In the genomic region with DNA sequence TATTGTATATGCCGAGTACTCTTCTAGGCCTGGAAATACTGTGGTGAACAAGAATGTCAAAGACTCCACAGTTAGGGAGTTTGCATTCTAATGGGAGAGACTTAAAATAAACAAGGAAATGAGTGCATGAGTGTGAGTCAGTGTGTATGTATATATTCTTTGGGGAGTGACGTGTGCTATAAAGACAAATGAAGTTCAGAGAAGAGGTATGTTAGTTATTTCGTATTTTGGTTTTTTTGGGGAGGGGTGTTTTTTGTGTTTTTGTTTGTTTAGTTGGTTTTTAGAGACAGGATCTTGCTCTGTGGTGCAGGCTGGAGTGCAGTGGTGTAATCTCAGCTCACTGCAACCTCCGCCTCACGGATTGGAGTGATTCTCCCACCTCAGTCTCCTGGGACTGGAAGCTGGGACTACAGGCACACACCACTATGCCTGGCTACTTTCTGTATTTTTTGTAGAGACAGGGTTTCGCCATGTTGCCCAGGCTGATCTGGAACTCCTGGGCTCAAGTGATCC, we compare ENCODE assay signal across 10 cellular contexts.
DNase-seq lines count a peak whose midpoint lies in the region; ATAC-seq, FAIRE-seq and TF ChIP-seq lines count a peak whose summit lies in the region.
"Had no signal": no experiment of that assay in that cellular context is flagged by ENCODE, and none has a peak within 500 bp of the region (broad histone marks: within the 10 kb centered on the region; RNA-seq: fewer than 3 reads in every experiment).

No MANE protein-coding gene starts in this region.

- TF ChIP-seq CTCF in fibroblast of the aortic adventitia (IDR thresholded peaks at IDR 0.05; ENCODE audit: insufficient read depth, low read length) (no peak), spleen (IDR thresholded peaks at IDR 0.05 in 8 of 11, conservative IDR thresholded peaks at IDR 0.05 in 3 of 11) (no peak)

- DNase-seq in H54 (ENCODE audit: insufficient read length, low spot score) (peak; percentile 15), SK-MEL-5 (ENCODE audit: low read depth, low spot score) (peak; percentile 62), fibroblast of the aortic adventitia (ENCODE audit: low read depth) (peak; percentile 84), spleen (no peak), GM12892 (ENCODE audit: insufficient read length) (no peak), NCI-H446 treated with DMSO at 0.1 percent for 48 hours (lab: John Stamatoyannopoulos, UW) (no peak), substantia nigra (lab: John Stamatoyannopoulos, UW) (no peak)
- DNase-seq: NCI-H524 treated with DMSO at 0.1 percent for 48 hours had no signal

- H3K27ac ChIP-seq in spleen (peak overlapping the region; percentile 32 to 80 (median 62)), substantia nigra (ENCODE audit: low read depth, low read length, poor library complexity, severe bottlenecking) (no peak overlapping the region)

- ATAC-seq in HG03378 (IDR thresholded peaks at IDR 0.05; ENCODE audit: unreplicated experiment), result no peak

- H3K36me3 ChIP-seq in spleen, result no peaks in the 10 kb centered on the region

- H3K4me1 ChIP-seq in spleen, result peaks cover 10 to 48% (median 18%) of the 10 kb centered on the region in 6 donors

- H3K4me3 ChIP-seq in fibroblast of the aortic adventitia (ENCODE audit: low read depth, low read length), result no peak overlapping the region
- no peak overlapping the region for H3K4me3 ChIP-seq in spleen
- H3K4me3 ChIP-seq: skin epidermis had no signal

- 79 to 90% (median 84%) methylated on average over 6 of the region's 6 CpGs for WGBS in spleen, 5 donors

- no peak for TF ChIP-seq POLR2A in H54 (IDR thresholded peaks at IDR 0.05; ENCODE audit: low read depth, low read length)
- TF ChIP-seq POLR2A in spleen (IDR thresholded peaks at IDR 0.05), result no peak
- TF ChIP-seq POLR2A in GM12892 (IDR thresholded peaks at IDR 0.05; ENCODE audit: low read depth, low read length), result no peak

- in situ Hi-C loops in SK-MEL-5 (cut with HindIII; ENCODE audit: low pct_unique_long_range_greater_than_20kb, low sequenced_read_pairs), result no loop called here

- no peaks in the 10 kb centered on the region for H3K27me3 ChIP-seq in spleen (replicated peaks in 1 of 7)

- intact Hi-C loops in spleen (cut with DNase I; ENCODE audit: low total_unique reads), result no loop called here

- H3K9me3 ChIP-seq in spleen, result no peaks in the 10 kb centered on the region

- FAIRE-seq in H54 (lab: Jason Lieb, UNC), result peak; percentile 80
- FAIRE-seq in GM12892 (lab: Jason Lieb, UNC), result no peak

Comparison
In these comparisons a context has a peak if more than half of its experiments do, and no peak if none do; other contexts are left out.
1. DNase-seq: peak in H54 (single experiment), SK-MEL-5 (single experiment) and fibroblast of the aortic adventitia (single experiment); none in spleen (single experiment), GM12892 (single experiment), NCI-H446 treated with DMSO at 0.1 percent for 48 hours (single experiment) and substantia nigra (0 of 49).